ENCODE assay signal across 14 cellular contexts in the genomic region with DNA sequence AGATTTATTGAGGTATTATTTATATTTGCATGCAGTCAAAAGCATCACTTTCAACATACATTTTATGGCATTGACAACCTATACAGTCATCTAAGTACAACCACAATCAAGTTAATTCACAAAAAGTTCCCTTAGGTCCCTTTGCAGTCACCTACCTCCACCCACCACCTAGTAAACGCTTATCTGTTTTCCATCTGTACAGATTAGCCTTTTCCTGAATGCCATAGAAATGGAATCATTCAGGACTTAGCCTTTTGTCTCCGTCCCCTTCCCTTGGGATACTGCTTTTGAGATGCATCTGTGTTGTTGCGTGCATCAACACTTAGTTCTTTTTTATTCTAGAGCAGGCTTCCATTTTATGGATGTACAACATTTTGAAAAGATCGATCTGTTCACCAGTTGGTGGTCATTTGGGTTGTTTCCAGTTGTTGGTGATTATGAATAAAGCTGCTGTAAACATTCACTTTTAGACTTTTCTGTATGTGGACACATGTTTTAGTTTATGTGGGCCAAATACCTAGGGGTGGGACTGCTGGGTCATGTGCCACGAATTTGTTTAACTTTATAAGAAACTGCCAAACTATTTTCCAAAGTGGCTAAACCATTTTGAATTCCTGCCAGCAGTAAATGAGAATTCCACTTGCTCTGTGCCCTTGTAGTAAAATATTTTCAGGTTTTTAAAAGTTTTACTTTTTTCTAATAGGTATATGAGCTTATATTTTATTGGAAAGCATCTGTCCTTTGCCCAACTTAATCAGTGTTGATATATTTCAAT. TPM values are rescaled to one million over a fixed set of nuclear protein-coding genes. Genes with fewer than 3 reads are reported as not detected.
DNase-seq lines count a peak whose midpoint lies in the region; ATAC-seq and TF ChIP-seq lines count a peak whose summit lies in the region.
"Had no signal": no experiment of that assay in that cellular context is flagged by ENCODE, and none has a peak within 500 bp of the region (broad histone marks: within the 10 kb centered on the region; RNA-seq: fewer than 3 reads in every experiment).

No MANE protein-coding gene starts in this region.

- H2AK9ac ChIP-seq in IMR-90 (replicated peaks; ENCODE audit: low read depth, low read length, poor library complexity): no peak overlapping the region

- DNase-seq in AG09319 (ENCODE audit: extremely low read depth, low read depth): peak; percentile 50
- no peak for DNase-seq in IMR-90
- peak; percentile 63 for DNase-seq in dermis blood vessel endothelial cell
- no peak for DNase-seq in osteocyte (ENCODE audit: extremely low spot score, unreplicated experiment)
- DNase-seq in testis: no peak
- DNase-seq in activated gamma-delta T cell treated with Interleukin-2 at 50 U/mL for 16 hours: no peak
- no peak for DNase-seq in adrenal gland
- DNase-seq in HK-2 (ENCODE audit: unreplicated experiment): no peak
- DNase-seq: BE2C, DMS79 treated with DMSO at 0.1 percent for 48 hours, hippocampal formation had no signal

- TF ChIP-seq CTCF in AG09319 (IDR thresholded peaks at IDR 0.05; ENCODE audit: low read depth, low read length) (no peak), IMR-90 (conservative IDR thresholded peaks at IDR 0.05; ENCODE audit: low read depth, low read length) (no peak), osteocyte (IDR thresholded peaks at IDR 0.05) (no peak), testis (IDR thresholded peaks at IDR 0.05) (no peak), adrenal gland (IDR thresholded peaks at IDR 0.05) (no peak)

- in situ Hi-C loops in IMR-90 (cut with MboI; ENCODE audit: low sequenced_read_pairs): no loop called here

- H2BK120ac ChIP-seq in IMR-90 (ENCODE audit: low read depth, low read length): peak overlapping the region; percentile 14

- H3K4ac ChIP-seq in IMR-90 (ENCODE audit: low read depth, low read length): peak overlapping the region; percentile 51; the same call in 1 of the 2 replicates

- no peak overlapping the region for H4K8ac ChIP-seq in IMR-90 (ENCODE audit: low read depth in 2 of 2, low read length in 2 of 2)

- no peaks in the 10 kb centered on the region for H3K9me1 ChIP-seq in IMR-90 (ENCODE audit: insufficient read depth, low read length)

- no peak for ATAC-seq in IMR-90 (ENCODE audit: low read depth)
- ATAC-seq: GM12878 had no signal

- no peak overlapping the region for H3K4me2 ChIP-seq in IMR-90 (ENCODE audit: low read depth, low read length)

- WGBS in IMR-90 (ENCODE audit: extremely low coverage in 2 of 2, insufficient read length in 1 of 2), 2 experiments: no CpG with 5 or more reads among the region's 5 CpGs
- WGBS in testis, 2 donors: 69 to 83% methylated on average over 5 of the region's 5 CpGs
- 77 to 85% (median 83%) methylated on average over 5 of the region's 5 CpGs for WGBS in adrenal gland, 4 donors

- TF ChIP-seq POLR2A in IMR-90 (IDR thresholded peaks at IDR 0.05; ENCODE audit: low read depth, low read length): no peak
- TF ChIP-seq POLR2A in testis (IDR thresholded peaks at IDR 0.05): no peak
- no peak for TF ChIP-seq POLR2A in adrenal gland (IDR thresholded peaks at IDR 0.05)

- H2BK15ac ChIP-seq in IMR-90 (ENCODE audit: low read depth, low read length): peak overlapping the region; percentile 60; the same call in 1 of the 3 replicates

- peaks cover 6% of the 10 kb centered on the region for H3K9me3 Mint-ChIP-seq in osteocyte (ENCODE audit: unreplicated experiment)

- H3K27me3 ChIP-seq in IMR-90 (ENCODE audit: control insufficient read depth, insufficient read depth, low read length): no peaks in the 10 kb centered on the region
- H3K27me3 ChIP-seq in testis: no peaks in the 10 kb centered on the region
- no peaks in the 10 kb centered on the region for H3K27me3 ChIP-seq in adrenal gland
- H3K27me3 ChIP-seq: BE2C had no signal

- H4K5ac ChIP-seq in IMR-90 (ENCODE audit: low read depth, low read length): no peak overlapping the region; the same call in 1 of the 2 replicates

- H2BK5ac ChIP-seq in IMR-90 (ENCODE audit: low read depth, low read length, poor library complexity, severe bottlenecking): peak overlapping the region; percentile 28

- no peaks in the 10 kb centered on the region for H4K20me1 ChIP-seq in IMR-90 (ENCODE audit: insufficient read depth, low read length)

- no peak overlapping the region for H3K4me3 Mint-ChIP-seq in osteocyte (ENCODE audit: unreplicated experiment)

- H2AFZ ChIP-seq in IMR-90 (replicated peaks; ENCODE audit: low read length, poor library complexity): no peak overlapping the region

- no TSS peak for BruUV-seq in IMR-90 (replicated peaks; lab: Mats Ljungman, UMichigan)

- peaks cover 58% of the 10 kb centered on the region for H3K4me1 Mint-ChIP-seq in osteocyte (ENCODE audit: unreplicated experiment)

- peak overlapping the region; percentile 39 for H2BK20ac ChIP-seq in IMR-90 (ENCODE audit: low read depth, low read length)

- no peak for TF ChIP-seq RAD21 in IMR-90 (IDR thresholded peaks at IDR 0.05; ENCODE audit: low read length)

- CTCF ChIA-PET in IMR-90 (lab: Yijun Ruan, JAX): no interaction called here

- H3K36me3 ChIP-seq in IMR-90 (ENCODE audit: control insufficient read depth, insufficient read depth, low read length) (no peaks in the 10 kb centered on the region), testis (ENCODE audit: low read depth, missing control alignments) (no peaks in the 10 kb centered on the region), adrenal gland (replicated peaks in 1 of 2) (no peaks in the 10 kb centered on the region)
- H3K36me3 ChIP-seq: BE2C had no signal

- H3K23ac ChIP-seq in IMR-90 (ENCODE audit: low read depth, low read length): peak overlapping the region; percentile 76; the same call in 1 of the 2 replicates

- no peak overlapping the region for H3K9ac ChIP-seq in IMR-90 (ENCODE audit: low read depth, low read length)

- no peaks in the 10 kb centered on the region for H3K36me3 Mint-ChIP-seq in osteocyte (ENCODE audit: unreplicated experiment)

- H3K27ac ChIP-seq in IMR-90 (ENCODE audit: insufficient read depth, low read length) (no peak overlapping the region), testis (no peak overlapping the region), adrenal gland (no peak overlapping the region)
- H3K27ac ChIP-seq: VCaP had no signal

- dilution Hi-C loops in IMR-90 (cut with HindIII; ENCODE audit: low sequenced_read_pairs, unreplicated experiment): no loop called here

- no peaks in the 10 kb centered on the region for H3K79me1 ChIP-seq in IMR-90 (ENCODE audit: low read depth in 1 of 2, low read length in 2 of 2)

- no peaks in the 10 kb centered on the region for H3K27me3 Mint-ChIP-seq in osteocyte (ENCODE audit: unreplicated experiment)

- H3K4me3 ChIP-seq in IMR-90 (ENCODE audit: insufficient read depth, low read depth, low read length) (no peak overlapping the region), testis (no peak overlapping the region), adrenal gland (no peak overlapping the region)
- H3K4me3 ChIP-seq: GM12878, lung had no signal

- H2AK5ac ChIP-seq in IMR-90 (ENCODE audit: low read depth, low read length): no peak overlapping the region

- POLR2A ChIA-PET in IMR-90 (lab: Charles Lee; ENCODE audit: unreplicated experiment): no interaction called here

- H3K27ac Mint-ChIP-seq in osteocyte (ENCODE audit: unreplicated experiment): peak overlapping the region; percentile 89

- peak overlapping the region; percentile 63; the same call in 1 of the 2 replicates for H3K14ac ChIP-seq in IMR-90 (replicated peaks; ENCODE audit: low read depth, low read length)

- peak overlapping the region; percentile 70; the same call in 1 of the 2 replicates for H3K18ac ChIP-seq in IMR-90 (ENCODE audit: low read depth, low read length)

- H3K9me3 ChIP-seq in IMR-90 (ENCODE audit: control insufficient read depth, insufficient read depth, low read length): no peaks in the 10 kb centered on the region
- no peaks in the 10 kb centered on the region for H3K9me3 ChIP-seq in testis
- no peaks in the 10 kb centered on the region for H3K9me3 ChIP-seq in adrenal gland (replicated peaks in 1 of 3)
- H3K9me3 ChIP-seq: BE2C had no signal

- no peak overlapping the region for H3K56ac ChIP-seq in IMR-90 (ENCODE audit: extremely low read depth, insufficient read depth, low read length)

- intact Hi-C loops in IMR-90 (cut with micrococcal nuclease): no loop called here
- intact Hi-C loops in testis (cut with DNase I; ENCODE audit: low total_unique reads): no loop called here
- intact Hi-C loops in adrenal gland (cut with DNase I): no loop called here

- H3K4me1 ChIP-seq in IMR-90 (ENCODE audit: control insufficient read depth, insufficient read depth, low read length) (peaks cover 9% of the 10 kb centered on the region), testis (peaks cover 4% of the 10 kb centered on the region), adrenal gland (replicated peaks in 1 of 2) (peaks cover 8 to 33% of the 10 kb centered on the region in 2 donors)
- H3K4me1 ChIP-seq: BE2C had no signal

- 0 out of 2 replicates have a peak overlapping the region, but pooled peaks have one; percentile 23 for H4K91ac ChIP-seq in IMR-90 (ENCODE audit: insufficient read depth, low read depth, low read length)

TF ChIP-seq in IMR-90, 13 proteins besides CTCF, POLR2A, EP300 and RAD21 (continues in another document):
- TF ChIP-seq RCOR1 (IDR thresholded peaks at IDR 0.05; ENCODE audit: insufficient replicate concordance, low read length): no peak
- TF ChIP-seq, protein P1, sequence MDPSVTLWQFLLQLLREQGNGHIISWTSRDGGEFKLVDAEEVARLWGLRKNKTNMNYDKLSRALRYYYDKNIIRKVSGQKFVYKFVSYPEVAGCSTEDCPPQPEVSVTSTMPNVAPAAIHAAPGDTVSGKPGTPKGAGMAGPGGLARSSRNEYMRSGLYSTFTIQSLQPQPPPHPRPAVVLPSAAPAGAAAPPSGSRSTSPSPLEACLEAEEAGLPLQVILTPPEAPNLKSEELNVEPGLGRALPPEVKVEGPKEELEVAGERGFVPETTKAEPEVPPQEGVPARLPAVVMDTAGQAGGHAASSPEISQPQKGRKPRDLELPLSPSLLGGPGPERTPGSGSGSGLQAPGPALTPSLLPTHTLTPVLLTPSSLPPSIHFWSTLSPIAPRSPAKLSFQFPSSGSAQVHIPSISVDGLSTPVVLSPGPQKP (IDR thresholded peaks at IDR 0.05; ENCODE audit: borderline replicate concordance, low read depth, low read length): no peak
- TF ChIP-seq CEBPB (IDR thresholded peaks at IDR 0.05; ENCODE audit: low read depth, low read length): no peak
- no peak for TF ChIP-seq SMC3 (IDR thresholded peaks at IDR 0.05; ENCODE audit: low read depth, low read length)
- no peak for TF ChIP-seq MXI1 (IDR thresholded peaks at IDR 0.05; ENCODE audit: borderline replicate concordance, low read depth, low read length)

RNA-seq across cellular contexts. Expression of a gene that starts 17.6 kb away (rescaled TPM):
- total RNA-seq in IMR-90 (2012; rRNA removed) (25.6 and 34.2 TPM in 2 replicates), dermis blood vessel endothelial cell (105 and 117 TPM in 2 replicates), osteocyte (33.4 and 36.1 TPM in 2 replicates), testis (10 to 100 TPM; 46.4 to 47.8 TPM), adrenal gland (100 to 1,000 TPM in 1 of 8 donors, 10 to 100 TPM in 7; 55.5 to 104 (median 73.3) TPM)
- polyA plus RNA-seq in IMR-90 (2012; rRNA removed) (13.7 and 19.1 TPM in 2 replicates), testis (ENCODE audit: insufficient read depth, low read depth, low replicate concordance) (49.6 TPM), adrenal gland (100 to 1,000 TPM in 1 of 3 donors, 10 to 100 TPM in 2; 61.5 to 110 (median 65.0) TPM)
- polyA plus RNA-seq in IMR-90 (2012; cell fraction: cytosol; rRNA removed): 2.8 and 4.1 TPM in 2 replicates
- 4.1 and 19.2 TPM in 2 replicates for polyA plus RNA-seq in IMR-90 (2012; cell fraction: nucleus; rRNA removed; ENCODE audit: low replicate concordance)

Comparison
In these comparisons a context has a peak if more than half of its experiments do, and no peak if none do; other contexts are left out.
1. DNase-seq: peak in AG09319 (single experiment) and dermis blood vessel endothelial cell (single experiment); none in IMR-90 (single experiment), osteocyte (single experiment), testis (single experiment), activated gamma-delta T cell treated with Interleukin-2 at 50 U/mL for 16 hours (single experiment), adrenal gland (0 of 7) and HK-2 (single experiment).